Comparison of ENCODE assay signal across 1 cellular context in the genomic region with DNA sequence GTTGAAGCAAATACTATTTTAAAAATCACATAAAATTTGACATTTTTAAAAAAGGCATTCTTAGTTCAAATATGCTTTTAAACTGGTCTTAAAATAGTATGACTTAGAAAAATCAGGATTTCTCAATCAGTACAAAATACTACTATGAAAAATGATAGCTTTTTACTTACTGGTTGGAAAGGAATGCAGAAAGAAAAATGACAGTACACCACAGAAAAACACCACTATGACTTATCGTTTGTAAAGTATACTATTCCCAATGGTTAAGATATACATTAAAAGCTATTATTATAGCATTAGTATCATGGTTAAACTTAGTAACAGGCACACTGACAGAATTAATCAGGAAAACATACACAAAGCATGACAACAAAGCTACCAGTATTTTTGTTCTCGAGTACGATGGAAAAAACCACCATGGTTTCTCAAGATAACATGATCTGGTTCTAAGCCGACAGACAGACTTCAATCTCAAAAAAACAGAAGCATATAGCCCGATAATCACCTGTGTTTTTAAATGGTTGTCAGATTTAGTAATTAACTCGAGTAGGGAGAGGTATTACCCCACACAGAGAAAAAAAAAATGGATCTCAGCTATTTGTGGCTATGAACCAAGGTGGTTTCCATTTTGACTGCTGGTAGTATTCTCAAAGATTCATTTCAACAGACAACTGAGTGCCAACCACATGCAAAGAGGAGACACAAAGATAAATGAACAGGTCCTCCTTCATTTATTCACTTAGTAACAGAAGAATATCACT.
TF ChIP-seq lines count a peak whose summit lies in the region.

No MANE protein-coding gene starts in this region.

TF ChIP-seq in GM23338, 12 proteins besides CTCF, POLR2A, EP300 and RAD21 (continued from another document):
- TF ChIP-seq, protein P1, sequence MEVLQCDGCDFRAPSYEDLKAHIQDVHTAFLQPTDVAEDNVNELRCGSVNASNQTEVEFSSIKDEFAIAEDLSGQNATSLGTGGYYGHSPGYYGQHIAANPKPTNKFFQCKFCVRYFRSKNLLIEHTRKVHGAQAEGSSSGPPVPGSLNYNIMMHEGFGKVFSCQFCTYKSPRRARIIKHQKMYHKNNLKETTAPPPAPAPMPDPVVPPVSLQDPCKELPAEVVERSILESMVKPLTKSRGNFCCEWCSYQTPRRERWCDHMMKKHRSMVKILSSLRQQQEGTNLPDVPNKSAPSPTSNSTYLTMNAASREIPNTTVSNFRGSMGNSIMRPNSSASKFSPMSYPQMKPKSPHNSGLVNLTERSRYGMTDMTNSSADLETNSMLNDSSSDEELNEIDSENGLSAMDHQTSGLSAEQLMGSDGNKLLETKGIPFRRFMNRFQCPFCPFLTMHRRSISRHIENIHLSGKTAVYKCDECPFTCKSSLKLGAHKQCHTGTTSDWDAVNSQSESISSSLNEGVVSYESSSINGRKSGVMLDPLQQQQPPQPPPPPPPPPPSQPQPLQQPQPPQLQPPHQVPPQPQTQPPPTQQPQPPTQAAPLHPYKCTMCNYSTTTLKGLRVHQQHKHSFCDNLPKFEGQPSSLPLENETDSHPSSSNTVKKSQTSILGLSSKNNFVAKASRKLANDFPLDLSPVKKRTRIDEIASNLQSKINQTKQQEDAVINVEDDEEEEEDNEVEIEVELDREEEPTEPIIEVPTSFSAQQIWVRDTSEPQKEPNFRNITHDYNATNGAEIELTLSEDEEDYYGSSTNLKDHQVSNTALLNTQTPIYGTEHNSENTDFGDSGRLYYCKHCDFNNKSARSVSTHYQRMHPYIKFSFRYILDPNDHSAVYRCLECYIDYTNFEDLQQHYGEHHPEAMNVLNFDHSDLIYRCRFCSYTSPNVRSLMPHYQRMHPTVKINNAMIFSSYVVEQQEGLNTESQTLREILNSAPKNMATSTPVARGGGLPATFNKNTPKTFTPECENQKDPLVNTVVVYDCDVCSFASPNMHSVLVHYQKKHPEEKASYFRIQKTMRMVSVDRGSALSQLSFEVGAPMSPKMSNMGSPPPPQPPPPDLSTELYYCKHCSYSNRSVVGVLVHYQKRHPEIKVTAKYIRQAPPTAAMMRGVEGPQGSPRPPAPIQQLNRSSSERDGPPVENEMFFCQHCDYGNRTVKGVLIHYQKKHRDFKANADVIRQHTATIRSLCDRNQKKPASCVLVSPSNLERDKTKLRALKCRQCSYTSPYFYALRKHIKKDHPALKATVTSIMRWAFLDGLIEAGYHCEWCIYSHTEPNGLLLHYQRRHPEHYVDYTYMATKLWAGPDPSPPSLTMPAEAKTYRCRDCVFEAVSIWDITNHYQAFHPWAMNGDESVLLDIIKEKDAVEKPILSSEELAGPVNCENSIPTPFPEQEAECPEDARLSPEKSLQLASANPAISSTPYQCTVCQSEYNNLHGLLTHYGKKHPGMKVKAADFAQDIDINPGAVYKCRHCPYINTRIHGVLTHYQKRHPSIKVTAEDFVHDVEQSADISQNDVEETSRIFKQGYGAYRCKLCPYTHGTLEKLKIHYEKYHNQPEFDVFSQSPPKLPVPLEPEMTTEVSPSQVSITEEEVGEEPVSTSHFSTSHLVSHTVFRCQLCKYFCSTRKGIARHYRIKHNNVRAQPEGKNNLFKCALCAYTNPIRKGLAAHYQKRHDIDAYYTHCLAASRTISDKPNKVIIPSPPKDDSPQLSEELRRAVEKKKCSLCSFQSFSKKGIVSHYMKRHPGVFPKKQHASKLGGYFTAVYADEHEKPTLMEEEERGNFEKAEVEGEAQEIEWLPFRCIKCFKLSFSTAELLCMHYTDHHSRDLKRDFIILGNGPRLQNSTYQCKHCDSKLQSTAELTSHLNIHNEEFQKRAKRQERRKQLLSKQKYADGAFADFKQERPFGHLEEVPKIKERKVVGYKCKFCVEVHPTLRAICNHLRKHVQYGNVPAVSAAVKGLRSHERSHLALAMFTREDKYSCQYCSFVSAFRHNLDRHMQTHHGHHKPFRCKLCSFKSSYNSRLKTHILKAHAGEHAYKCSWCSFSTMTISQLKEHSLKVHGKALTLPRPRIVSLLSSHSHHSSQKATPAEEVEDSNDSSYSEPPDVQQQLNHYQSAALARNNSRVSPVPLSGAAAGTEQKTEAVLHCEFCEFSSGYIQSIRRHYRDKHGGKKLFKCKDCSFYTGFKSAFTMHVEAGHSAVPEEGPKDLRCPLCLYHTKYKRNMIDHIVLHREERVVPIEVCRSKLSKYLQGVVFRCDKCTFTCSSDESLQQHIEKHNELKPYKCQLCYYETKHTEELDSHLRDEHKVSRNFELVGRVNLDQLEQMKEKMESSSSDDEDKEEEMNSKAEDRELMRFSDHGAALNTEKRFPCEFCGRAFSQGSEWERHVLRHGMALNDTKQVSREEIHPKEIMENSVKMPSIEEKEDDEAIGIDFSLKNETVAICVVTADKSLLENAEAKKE (CRISPR knock-in tag; IDR thresholded peaks at IDR 0.05), result no peak
- TF ChIP-seq EZH2phosphoT487 (IDR thresholded peaks at IDR 0.05; ENCODE audit: unreplicated experiment) (no peak), ZNF114 (CRISPR knock-in tag; IDR thresholded peaks at IDR 0.05) (no peak), STAT1 (IDR thresholded peaks at IDR 0.05; ENCODE audit: unreplicated experiment) (no peak), REST (IDR thresholded peaks at IDR 0.05; ENCODE audit: unreplicated experiment) (no peak), CREB1 (CRISPR knock-in tag; IDR thresholded peaks at IDR 0.05; ENCODE audit: low read depth) (no peak), NANOG (IDR thresholded peaks at IDR 0.05; ENCODE audit: borderline replicate concordance) (no peak), EZH2 (IDR thresholded peaks at IDR 0.05; ENCODE audit: low read depth, unreplicated experiment) (no peak), ZNF331 (CRISPR knock-in tag; IDR thresholded peaks at IDR 0.05; ENCODE audit: low read depth) (no peak)
- TF ChIP-seq, protein P2, sequence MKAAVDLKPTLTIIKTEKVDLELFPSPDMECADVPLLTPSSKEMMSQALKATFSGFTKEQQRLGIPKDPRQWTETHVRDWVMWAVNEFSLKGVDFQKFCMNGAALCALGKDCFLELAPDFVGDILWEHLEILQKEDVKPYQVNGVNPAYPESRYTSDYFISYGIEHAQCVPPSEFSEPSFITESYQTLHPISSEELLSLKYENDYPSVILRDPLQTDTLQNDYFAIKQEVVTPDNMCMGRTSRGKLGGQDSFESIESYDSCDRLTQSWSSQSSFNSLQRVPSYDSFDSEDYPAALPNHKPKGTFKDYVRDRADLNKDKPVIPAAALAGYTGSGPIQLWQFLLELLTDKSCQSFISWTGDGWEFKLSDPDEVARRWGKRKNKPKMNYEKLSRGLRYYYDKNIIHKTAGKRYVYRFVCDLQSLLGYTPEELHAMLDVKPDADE (IDR thresholded peaks at IDR 0.05), result no peak
